Comparison of ENCODE assay signal across 2 cellular contexts in the genomic region with DNA sequence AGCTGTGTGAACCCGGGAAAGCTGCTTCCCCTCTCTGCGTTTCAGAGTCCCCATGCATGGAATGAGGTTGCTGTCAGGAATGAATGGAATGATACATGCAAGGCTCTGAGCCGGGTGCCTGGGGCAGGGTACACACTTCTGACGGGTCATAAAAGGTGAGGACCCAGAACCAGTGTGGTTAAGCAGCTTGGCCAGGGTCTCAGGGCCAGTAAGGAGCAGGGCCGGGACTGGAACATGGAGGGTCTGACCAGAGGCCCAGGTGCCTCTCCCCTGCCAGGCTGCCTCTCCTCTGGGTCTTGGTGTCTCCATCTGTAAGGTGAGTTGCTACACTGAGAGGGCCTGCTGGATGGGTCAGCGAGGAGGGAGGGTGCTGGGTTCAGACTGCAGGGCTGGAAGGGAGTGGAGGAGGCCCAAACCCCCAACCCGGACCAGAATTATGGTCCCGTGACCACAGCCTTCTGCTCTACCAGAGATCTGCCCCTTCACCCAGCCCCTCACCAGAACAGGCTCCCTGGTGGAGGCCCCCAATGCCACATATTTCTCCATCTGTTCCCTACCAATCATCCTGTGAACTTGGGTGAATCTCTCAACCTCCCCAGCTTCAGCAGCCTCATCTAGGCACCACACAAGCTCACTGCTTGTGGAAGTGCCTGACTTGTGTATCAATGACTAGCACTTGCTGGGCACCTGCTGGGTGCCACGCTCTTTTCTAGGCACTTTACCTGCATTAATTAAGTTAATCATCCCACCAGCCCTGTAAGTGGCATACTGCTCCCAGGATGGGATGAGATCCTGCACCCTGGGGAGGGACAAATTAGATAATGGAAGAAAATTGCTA.
TF ChIP-seq lines count a peak whose summit lies in the region.

No MANE protein-coding gene starts in this region.

TF ChIP-seq in SK-N-SH treated with all-trans-retinoic acid at 6 μM for 48 hours, 23 proteins besides CTCF, POLR2A, EP300 and RAD21 (continued from another document):
- TF ChIP-seq, protein P1, sequence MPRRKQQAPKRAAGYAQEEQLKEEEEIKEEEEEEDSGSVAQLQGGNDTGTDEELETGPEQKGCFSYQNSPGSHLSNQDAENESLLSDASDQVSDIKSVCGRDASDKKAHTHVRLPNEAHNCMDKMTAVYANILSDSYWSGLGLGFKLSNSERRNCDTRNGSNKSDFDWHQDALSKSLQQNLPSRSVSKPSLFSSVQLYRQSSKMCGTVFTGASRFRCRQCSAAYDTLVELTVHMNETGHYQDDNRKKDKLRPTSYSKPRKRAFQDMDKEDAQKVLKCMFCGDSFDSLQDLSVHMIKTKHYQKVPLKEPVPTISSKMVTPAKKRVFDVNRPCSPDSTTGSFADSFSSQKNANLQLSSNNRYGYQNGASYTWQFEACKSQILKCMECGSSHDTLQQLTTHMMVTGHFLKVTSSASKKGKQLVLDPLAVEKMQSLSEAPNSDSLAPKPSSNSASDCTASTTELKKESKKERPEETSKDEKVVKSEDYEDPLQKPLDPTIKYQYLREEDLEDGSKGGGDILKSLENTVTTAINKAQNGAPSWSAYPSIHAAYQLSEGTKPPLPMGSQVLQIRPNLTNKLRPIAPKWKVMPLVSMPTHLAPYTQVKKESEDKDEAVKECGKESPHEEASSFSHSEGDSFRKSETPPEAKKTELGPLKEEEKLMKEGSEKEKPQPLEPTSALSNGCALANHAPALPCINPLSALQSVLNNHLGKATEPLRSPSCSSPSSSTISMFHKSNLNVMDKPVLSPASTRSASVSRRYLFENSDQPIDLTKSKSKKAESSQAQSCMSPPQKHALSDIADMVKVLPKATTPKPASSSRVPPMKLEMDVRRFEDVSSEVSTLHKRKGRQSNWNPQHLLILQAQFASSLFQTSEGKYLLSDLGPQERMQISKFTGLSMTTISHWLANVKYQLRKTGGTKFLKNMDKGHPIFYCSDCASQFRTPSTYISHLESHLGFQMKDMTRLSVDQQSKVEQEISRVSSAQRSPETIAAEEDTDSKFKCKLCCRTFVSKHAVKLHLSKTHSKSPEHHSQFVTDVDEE (CRISPR knock-in tag; IDR thresholded peaks at IDR 0.05) = no peak
- TF ChIP-seq ZNF565 (CRISPR knock-in tag; conservative IDR thresholded peaks at IDR 0.05; ENCODE audit: low read depth) = no peak
- TF ChIP-seq, protein P2, sequence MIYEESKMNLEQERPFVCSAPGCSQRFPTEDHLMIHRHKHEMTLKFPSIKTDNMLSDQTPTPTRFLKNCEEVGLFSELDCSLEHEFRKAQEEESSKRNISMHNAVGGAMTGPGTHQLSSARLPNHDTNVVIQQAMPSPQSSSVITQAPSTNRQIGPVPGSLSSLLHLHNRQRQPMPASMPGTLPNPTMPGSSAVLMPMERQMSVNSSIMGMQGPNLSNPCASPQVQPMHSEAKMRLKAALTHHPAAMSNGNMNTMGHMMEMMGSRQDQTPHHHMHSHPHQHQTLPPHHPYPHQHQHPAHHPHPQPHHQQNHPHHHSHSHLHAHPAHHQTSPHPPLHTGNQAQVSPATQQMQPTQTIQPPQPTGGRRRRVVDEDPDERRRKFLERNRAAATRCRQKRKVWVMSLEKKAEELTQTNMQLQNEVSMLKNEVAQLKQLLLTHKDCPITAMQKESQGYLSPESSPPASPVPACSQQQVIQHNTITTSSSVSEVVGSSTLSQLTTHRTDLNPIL (CRISPR knock-in tag; IDR thresholded peaks at IDR 0.05; ENCODE audit: low read depth) = no peak
- TF ChIP-seq, protein P3, sequence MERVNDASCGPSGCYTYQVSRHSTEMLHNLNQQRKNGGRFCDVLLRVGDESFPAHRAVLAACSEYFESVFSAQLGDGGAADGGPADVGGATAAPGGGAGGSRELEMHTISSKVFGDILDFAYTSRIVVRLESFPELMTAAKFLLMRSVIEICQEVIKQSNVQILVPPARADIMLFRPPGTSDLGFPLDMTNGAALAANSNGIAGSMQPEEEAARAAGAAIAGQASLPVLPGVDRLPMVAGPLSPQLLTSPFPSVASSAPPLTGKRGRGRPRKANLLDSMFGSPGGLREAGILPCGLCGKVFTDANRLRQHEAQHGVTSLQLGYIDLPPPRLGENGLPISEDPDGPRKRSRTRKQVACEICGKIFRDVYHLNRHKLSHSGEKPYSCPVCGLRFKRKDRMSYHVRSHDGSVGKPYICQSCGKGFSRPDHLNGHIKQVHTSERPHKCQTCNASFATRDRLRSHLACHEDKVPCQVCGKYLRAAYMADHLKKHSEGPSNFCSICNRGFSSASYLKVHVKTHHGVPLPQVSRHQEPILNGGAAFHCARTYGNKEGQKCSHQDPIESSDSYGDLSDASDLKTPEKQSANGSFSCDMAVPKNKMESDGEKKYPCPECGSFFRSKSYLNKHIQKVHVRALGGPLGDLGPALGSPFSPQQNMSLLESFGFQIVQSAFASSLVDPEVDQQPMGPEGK (CRISPR knock-in tag; IDR thresholded peaks at IDR 0.05; ENCODE audit: borderline replicate concordance) = no peak
- TF ChIP-seq ISL1 (CRISPR knock-in tag; IDR thresholded peaks at IDR 0.05) = no peak
- no peak for TF ChIP-seq ZNF70 (CRISPR knock-in tag; IDR thresholded peaks at IDR 0.05)
- no peak for TF ChIP-seq CSDC2 (CRISPR knock-in tag; IDR thresholded peaks at IDR 0.05)
- no peak for TF ChIP-seq ZFP3 (CRISPR knock-in tag; IDR thresholded peaks at IDR 0.05)
- TF ChIP-seq RARB (CRISPR knock-in tag; IDR thresholded peaks at IDR 0.05) = no peak
- no peak for TF ChIP-seq BACH2 (CRISPR knock-in tag; IDR thresholded peaks at IDR 0.05; ENCODE audit: borderline replicate concordance)
- TF ChIP-seq, protein P4, sequence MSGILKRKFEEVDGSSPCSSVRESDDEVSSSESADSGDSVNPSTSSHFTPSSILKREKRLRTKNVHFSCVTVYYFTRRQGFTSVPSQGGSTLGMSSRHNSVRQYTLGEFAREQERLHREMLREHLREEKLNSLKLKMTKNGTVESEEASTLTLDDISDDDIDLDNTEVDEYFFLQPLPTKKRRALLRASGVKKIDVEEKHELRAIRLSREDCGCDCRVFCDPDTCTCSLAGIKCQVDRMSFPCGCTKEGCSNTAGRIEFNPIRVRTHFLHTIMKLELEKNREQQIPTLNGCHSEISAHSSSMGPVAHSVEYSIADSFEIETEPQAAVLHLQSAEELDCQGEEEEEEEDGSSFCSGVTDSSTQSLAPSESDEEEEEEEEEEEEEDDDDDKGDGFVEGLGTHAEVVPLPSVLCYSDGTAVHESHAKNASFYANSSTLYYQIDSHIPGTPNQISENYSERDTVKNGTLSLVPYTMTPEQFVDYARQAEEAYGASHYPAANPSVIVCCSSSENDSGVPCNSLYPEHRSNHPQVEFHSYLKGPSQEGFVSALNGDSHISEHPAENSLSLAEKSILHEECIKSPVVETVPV (CRISPR knock-in tag; IDR thresholded peaks at IDR 0.05) = no peak
- TF ChIP-seq ARNTL (CRISPR knock-in tag; IDR thresholded peaks at IDR 0.05; ENCODE audit: borderline replicate concordance, low read depth) = no peak
- TF ChIP-seq ZC3H10 (CRISPR knock-in tag; IDR thresholded peaks at IDR 0.05) = no peak
- TF ChIP-seq GLIS3 (CRISPR knock-in tag; IDR thresholded peaks at IDR 0.05) = no peak
- TF ChIP-seq SNAI2 (CRISPR knock-in tag; IDR thresholded peaks at IDR 0.05) = no peak
- TF ChIP-seq ZFP30 (CRISPR knock-in tag; IDR thresholded peaks at IDR 0.05) = no peak
- TF ChIP-seq TOX (CRISPR knock-in tag; IDR thresholded peaks at IDR 0.05; ENCODE audit: borderline replicate concordance) = no peak
- TF ChIP-seq OSR1 (CRISPR knock-in tag; IDR thresholded peaks at IDR 0.05) = no peak

TF ChIP-seq in SK-N-SH, 30 proteins besides CTCF, POLR2A, EP300 and RAD21 (continued from another document):
- TF ChIP-seq, protein P5, sequence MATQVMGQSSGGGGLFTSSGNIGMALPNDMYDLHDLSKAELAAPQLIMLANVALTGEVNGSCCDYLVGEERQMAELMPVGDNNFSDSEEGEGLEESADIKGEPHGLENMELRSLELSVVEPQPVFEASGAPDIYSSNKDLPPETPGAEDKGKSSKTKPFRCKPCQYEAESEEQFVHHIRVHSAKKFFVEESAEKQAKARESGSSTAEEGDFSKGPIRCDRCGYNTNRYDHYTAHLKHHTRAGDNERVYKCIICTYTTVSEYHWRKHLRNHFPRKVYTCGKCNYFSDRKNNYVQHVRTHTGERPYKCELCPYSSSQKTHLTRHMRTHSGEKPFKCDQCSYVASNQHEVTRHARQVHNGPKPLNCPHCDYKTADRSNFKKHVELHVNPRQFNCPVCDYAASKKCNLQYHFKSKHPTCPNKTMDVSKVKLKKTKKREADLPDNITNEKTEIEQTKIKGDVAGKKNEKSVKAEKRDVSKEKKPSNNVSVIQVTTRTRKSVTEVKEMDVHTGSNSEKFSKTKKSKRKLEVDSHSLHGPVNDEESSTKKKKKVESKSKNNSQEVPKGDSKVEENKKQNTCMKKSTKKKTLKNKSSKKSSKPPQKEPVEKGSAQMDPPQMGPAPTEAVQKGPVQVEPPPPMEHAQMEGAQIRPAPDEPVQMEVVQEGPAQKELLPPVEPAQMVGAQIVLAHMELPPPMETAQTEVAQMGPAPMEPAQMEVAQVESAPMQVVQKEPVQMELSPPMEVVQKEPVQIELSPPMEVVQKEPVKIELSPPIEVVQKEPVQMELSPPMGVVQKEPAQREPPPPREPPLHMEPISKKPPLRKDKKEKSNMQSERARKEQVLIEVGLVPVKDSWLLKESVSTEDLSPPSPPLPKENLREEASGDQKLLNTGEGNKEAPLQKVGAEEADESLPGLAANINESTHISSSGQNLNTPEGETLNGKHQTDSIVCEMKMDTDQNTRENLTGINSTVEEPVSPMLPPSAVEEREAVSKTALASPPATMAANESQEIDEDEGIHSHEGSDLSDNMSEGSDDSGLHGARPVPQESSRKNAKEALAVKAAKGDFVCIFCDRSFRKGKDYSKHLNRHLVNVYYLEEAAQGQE (IDR thresholded peaks at IDR 0.05; ENCODE audit: low read depth, low read length) = no peak
- TF ChIP-seq TEAD4 (IDR thresholded peaks at IDR 0.05; ENCODE audit: borderline replicate concordance, insufficient read depth) = no peak
